24 cellular contexts compared by ENCODE assay signal in genomic region chr2:137769406-137769805, GRCh38.
"Had no signal": no experiment of that assay in that cellular context is flagged by ENCODE, and none has a peak within 500 bp of the region (broad histone marks: within the 10 kb centered on the region; RNA-seq: fewer than 3 reads in every experiment).

No MANE protein-coding gene starts in this region.

- H3K9me3 ChIP-seq: adrenal gland, testis, upper lobe of left lung had no signal

- H3K9me3 Mint-ChIP-seq: activated B cell treated with CpG ODN at 0.5 μM for 24 hours; activated T-cell treated with anti-CD3 and anti-CD28 coated beads, Interleukin-2, amount 50 U/mL, for 4 hours; activated T-helper 2 cell treated with anti-CD3 and anti-CD28 coated beads, Interferon-gamma antibody, Interleukin-2, Interleukin-4, amounts not matched to agents 10 μg/mL and 5 μg/mL and 100 μg/mL, durations not matched to agents 14 hours and 24 hours and 36 hours; stimulated activated memory B cell treated with anti-CD40 and anti-IgM and Interleukin-4, amounts not matched to agents 10 μg/mL and 1 μg/mL and 100 μg/mL, for 72 hours had no signal

- DNase-seq: activated B cell treated with CpG ODN at 0.5 μM for 24 hours; activated CD4-positive, alpha-beta T cell treated with anti-CD3 and anti-CD28 coated beads for 36 hours; activated CD4-positive, alpha-beta T cell treated with anti-CD3 and anti-CD28 coated beads, Interleukin-2, amount 50 U/mL, for 48 hours; activated CD8-positive, alpha-beta memory T cell treated with anti-CD3 and anti-CD28 coated beads, Interleukin-2, amount 50 U/mL, for 48 hours; activated naive CD4-positive, alpha-beta T cell; activated T-cell treated with anti-CD3 and anti-CD28 coated beads, Interleukin-2, amount 50 U/mL, for 4 hours; adrenal gland; central memory CD4-positive, alpha-beta T cell; dermis blood vessel endothelial cell; effector CD8-positive, alpha-beta T cell; foreskin keratinocyte; kidney; naive thymus-derived CD4-positive, alpha-beta T cell; posterior cingulate gyrus; small intestine; testis; upper lobe of left lung had no signal

- ATAC-seq: activated CD4-positive, alpha-beta T cell treated with anti-CD3 and anti-CD28 coated beads for 36 hours; activated T-cell treated with anti-CD3 and anti-CD28 coated beads, Interleukin-2, amount 50 U/mL, for 4 hours; foreskin keratinocyte; left lobe of liver; naive thymus-derived CD4-positive, alpha-beta T cell; sciatic nerve; stimulated activated memory B cell treated with anti-CD40 and anti-IgM and Interleukin-4, amounts not matched to agents 10 μg/mL and 1 μg/mL and 100 μg/mL, for 72 hours had no signal

- H3K4me3 ChIP-seq: adrenal gland, lung, testis, upper lobe of left lung had no signal

- H3K4me3 Mint-ChIP-seq: activated B cell treated with CpG ODN at 0.5 μM for 24 hours; activated CD4-positive, alpha-beta T cell treated with anti-CD3 and anti-CD28 coated beads for 36 hours; activated naive CD8-positive, alpha-beta T cell; activated T-cell treated with anti-CD3 and anti-CD28 coated beads, Interleukin-2, amount 50 U/mL, for 4 hours; naive thymus-derived CD4-positive, alpha-beta T cell; neural crest cell; stimulated activated memory B cell treated with anti-CD40 and anti-IgM and Interleukin-4, amounts not matched to agents 10 μg/mL and 1 μg/mL and 100 μg/mL, for 72 hours had no signal

- H3K4me1 ChIP-seq: adrenal gland, foreskin keratinocyte, testis, upper lobe of left lung had no signal

- H3K27ac ChIP-seq: adrenal gland, foreskin keratinocyte, testis, upper lobe of left lung had no signal

- H3K27me3 Mint-ChIP-seq: activated B cell treated with CpG ODN at 0.5 μM for 24 hours; activated naive CD8-positive, alpha-beta T cell; stimulated activated memory B cell treated with anti-CD40 and anti-IgM and Interleukin-4, amounts not matched to agents 10 μg/mL and 1 μg/mL and 100 μg/mL, for 72 hours had no signal

- H3K27ac Mint-ChIP-seq: activated B cell treated with CpG ODN at 0.5 μM for 24 hours; activated CD4-positive, alpha-beta T cell treated with anti-CD3 and anti-CD28 coated beads for 36 hours; activated naive CD8-positive, alpha-beta T cell; activated T-helper 2 cell treated with anti-CD3 and anti-CD28 coated beads, Interferon-gamma antibody, Interleukin-2, Interleukin-4, amounts not matched to agents 10 μg/mL and 5 μg/mL and 100 μg/mL, durations not matched to agents 14 hours and 24 hours and 36 hours; naive thymus-derived CD4-positive, alpha-beta T cell; stimulated activated memory B cell treated with anti-CD40 and anti-IgM and Interleukin-4, amounts not matched to agents 10 μg/mL and 1 μg/mL and 100 μg/mL, for 72 hours had no signal

- H3K27me3 ChIP-seq: adrenal gland, foreskin keratinocyte, testis, upper lobe of left lung had no signal

- H3K36me3 ChIP-seq: adrenal gland, upper lobe of left lung had no signal

- H3K4me1 Mint-ChIP-seq: activated B cell treated with CpG ODN at 0.5 μM for 24 hours; activated CD4-positive, alpha-beta T cell treated with anti-CD3 and anti-CD28 coated beads for 36 hours; naive thymus-derived CD4-positive, alpha-beta T cell; stimulated activated memory B cell treated with anti-CD40 and anti-IgM and Interleukin-4, amounts not matched to agents 10 μg/mL and 1 μg/mL and 100 μg/mL, for 72 hours had no signal

- H3K36me3 Mint-ChIP-seq: activated naive CD8-positive, alpha-beta T cell; naive thymus-derived CD4-positive, alpha-beta T cell; stimulated activated memory B cell treated with anti-CD40 and anti-IgM and Interleukin-4, amounts not matched to agents 10 μg/mL and 1 μg/mL and 100 μg/mL, for 72 hours had no signal
